ENCODE assay signal across 8 cellular contexts in genomic region chr11:59611570-59612565, GRCh38. TPM values are rescaled to one million over a fixed set of nuclear protein-coding genes. Genes with fewer than 3 reads are reported as not detected.
DNase-seq lines count a peak whose midpoint lies in the region; ATAC-seq and TF ChIP-seq lines count a peak whose summit lies in the region.

No MANE protein-coding gene starts in this region.

- H3K36me3 ChIP-seq in heart left ventricle (peaks cover 0 to 40% (median 37%) of the 10 kb centered on the region in 9 donors), PC-3 (ENCODE audit: low read depth, low read length) (peaks cover 40% of the 10 kb centered on the region), transverse colon (peaks cover 0 to 35% (median 17%) of the 10 kb centered on the region in 4 donors)

- POLR2A ChIA-PET in PC-3 (lab: Charles Lee; ENCODE audit: unreplicated experiment): no interaction called here

- peaks cover 51 to 69% of the 10 kb centered on the region in 2 donors for H3K4me1 Mint-ChIP-seq in immature natural killer cell

- in situ Hi-C loops in transverse colon (cut with MboI; ENCODE audit: low pct_ligation_motif_present in 1 of 4, low pct_unique_long_range_greater_than_20kb in 1 of 4, low sequenced_read_pairs in 3 of 4): no loop called here

- H3K79me2 ChIP-seq in PC-3 (ENCODE audit: low read length): peaks cover 53% of the 10 kb centered on the region

- TF ChIP-seq EP300 in transverse colon (IDR thresholded peaks at IDR 0.05; ENCODE audit: low read depth): no peak

- CTCF ChIA-PET in PC-3 (lab: Charles Lee): no interaction called here

- peak overlapping the region in 6 of 12 donors; percentile 1 to 24 (median 10) for H3K4me3 ChIP-seq in heart left ventricle
- H3K4me3 ChIP-seq in PC-3 (ENCODE audit: low read length): no peak overlapping the region
- peak overlapping the region in 2 of 4 donors; percentile 1 to 20 for H3K4me3 ChIP-seq in transverse colon

- peaks cover 33% of the 10 kb centered on the region for H4K20me1 ChIP-seq in PC-3 (ENCODE audit: low read length)

- no peak overlapping the region for H3K4me3 Mint-ChIP-seq in immature natural killer cell

- H3F3A ChIP-seq in PC-3 (ENCODE audit: low read length, unreplicated experiment): no peaks in the 10 kb centered on the region

- no peak for ATAC-seq in heart left ventricle
- no peak for ATAC-seq in left ventricle myocardium superior
- ATAC-seq in PC-3: no peak
- no peak for ATAC-seq in HG03439 (IDR thresholded peaks at IDR 0.05; ENCODE audit: unreplicated experiment)
- no peak for ATAC-seq in HG02973 (IDR thresholded peaks at IDR 0.05; ENCODE audit: unreplicated experiment)

- no peaks in the 10 kb centered on the region for H3K9me3 Mint-ChIP-seq in immature natural killer cell

- peaks cover 12 to 22% (median 15%) of the 10 kb centered on the region in 3 donors for H3K36me3 Mint-ChIP-seq in immature natural killer cell

- intact Hi-C loops in heart left ventricle (cut with DNase I) (loop anchor here in 6 of 10 donors (5.0 to 10.0 kb wide), 7 partner anchors 35 to 65 kb away; partner anchors contain the start of gene PATL1 (in 2 of the 6)), left ventricle myocardium superior (cut with micrococcal nuclease) (no loop called here), PC-3 (cut with micrococcal nuclease) (no loop called here), transverse colon (cut with DNase I; ENCODE audit: low total_unique reads) (no loop called here)

- H3K27ac ChIP-seq in heart left ventricle (peak overlapping the region; percentile 17 to 86 (median 64)), PC-3 (ENCODE audit: low read length) (no peak overlapping the region), transverse colon (peak overlapping the region; percentile 76 to 99 (median 96))

- TF ChIP-seq POLR2A in heart left ventricle (IDR thresholded peaks at IDR 0.05) (no peak), transverse colon (IDR thresholded peaks at IDR 0.05) (peak; percentile 34)

- H3K27me3 ChIP-seq in heart left ventricle (no peaks in the 10 kb centered on the region), PC-3 (ENCODE audit: low read length) (no peaks in the 10 kb centered on the region), transverse colon (no peaks in the 10 kb centered on the region)

- no peaks in the 10 kb centered on the region for H3K9me3 ChIP-seq in heart left ventricle
- H3K9me3 ChIP-seq in PC-3 (ENCODE audit: low read length): no peaks in the 10 kb centered on the region
- H3K9me3 ChIP-seq in transverse colon: no peaks in the 10 kb centered on the region

- peaks cover 0 to 69% (median 46%) of the 10 kb centered on the region in 12 donors for H3K4me1 ChIP-seq in heart left ventricle
- peaks cover 36% of the 10 kb centered on the region for H3K4me1 ChIP-seq in PC-3 (ENCODE audit: insufficient read depth, low read length)
- H3K4me1 ChIP-seq in transverse colon: peaks cover 33 to 46% (median 38%) of the 10 kb centered on the region in 4 donors

- BruUV-seq in PC-3 (replicated peaks; lab: Mats Ljungman, UMichigan): no TSS peak

- no peaks in the 10 kb centered on the region for H3K9me2 ChIP-seq in PC-3 (replicated peaks; ENCODE audit: low read length)

- no peak overlapping the region for H3K9ac ChIP-seq in PC-3 (ENCODE audit: low read length)

- H3K27ac Mint-ChIP-seq in immature natural killer cell: peak overlapping the region in 4 of 6 donors; percentile 5 to 92 (median 17)

- H3K27me3 Mint-ChIP-seq in immature natural killer cell (ENCODE audit: low read depth in 3 of 3): peaks cover 6 to 15% (median 10%) of the 10 kb centered on the region in 3 donors

- H3K4me2 ChIP-seq in PC-3 (ENCODE audit: low read length): peak overlapping the region; percentile 100

- DNase-seq in heart left ventricle (no peak), left ventricle myocardium superior (no peak), PC-3 (peak; percentile 34), immature natural killer cell (no peak), transverse colon (peak; percentile 64), RKO (ENCODE audit: low spot score) (no peak)

- H2AFZ ChIP-seq in PC-3 (ENCODE audit: low read length): no peak overlapping the region

- WGBS in heart left ventricle, 4 donors: 38 to 49% (median 42%) methylated on average over 6 of the region's 6 CpGs
- 41 to 50% methylated on average over 6 of the region's 6 CpGs for WGBS in transverse colon (ENCODE audit: low coverage in 1 of 2), 2 donors

- TF ChIP-seq CTCF in heart left ventricle (IDR thresholded peaks at IDR 0.05) (no peak), PC-3 (conservative IDR thresholded peaks at IDR 0.05; ENCODE audit: low read depth, low read length) (no peak), transverse colon (IDR thresholded peaks at IDR 0.05) (no peak)

RNA-seq across cellular contexts. Expression of gene OSBP, which starts 3.7 kb away (rescaled TPM):
- total RNA-seq in heart left ventricle (10 to 100 TPM; 23.4 to 48.3 (median 33.1) TPM), left ventricle myocardium superior (40.9 TPM), PC-3 (2014; rRNA removed) (36.3 and 59.4 TPM in 2 replicates), transverse colon (10 to 100 TPM; 27.7 to 59.1 (median 47.2) TPM)
- polyA plus RNA-seq in heart left ventricle (10 to 100 TPM; 12.0 to 22.2 TPM), immature natural killer cell (10 to 100 TPM; 14.7 to 22.2 (median 19.0) TPM)

RNA-seq across cellular contexts. Expression of gene PATL1, which starts 57.0 kb away (rescaled TPM):
- 10 to 100 TPM; 14.4 to 33.3 (median 24.8) TPM for total RNA-seq in heart left ventricle
- 10 to 100 TPM in 1 of 2 donors, 1 to 10 TPM in 1; 9.3 to 23.9 TPM for polyA plus RNA-seq in heart left ventricle
- 24.5 TPM for total RNA-seq in left ventricle myocardium superior
- 18.1 and 23.1 TPM in 2 replicates for total RNA-seq in PC-3 (2014; rRNA removed)
- 1 to 10 TPM; 2.2 to 6.2 (median 2.4) TPM for polyA plus RNA-seq in immature natural killer cell
- total RNA-seq in transverse colon: 10 to 100 TPM; 13.5 to 93.9 (median 20.9) TPM

Comparison
In these comparisons a context has a peak if more than half of its experiments do, and no peak if none do; other contexts are left out.
1. intact Hi-C loops: an anchor here in heart left ventricle (5.0 to 10.0 kb wide); none called in left ventricle myocardium superior, PC-3 and transverse colon.
2. DNase-seq: peak in PC-3 (single experiment) and transverse colon (single experiment); none in heart left ventricle (0 of 5), left ventricle myocardium superior (single experiment), immature natural killer cell (0 of 3) and RKO (single experiment).